8 cellular contexts compared by ENCODE assay signal in genomic region chr12:132614861-132615578, GRCh38. TPM values are rescaled to one million over a fixed set of nuclear protein-coding genes. Genes with fewer than 3 reads are reported as not detected.
DNase-seq lines count a peak whose midpoint lies in the region; ATAC-seq and TF ChIP-seq lines count a peak whose summit lies in the region.

No MANE protein-coding gene starts in this region.

- H3K4me2 ChIP-seq in parathyroid adenoma (ENCODE audit: low read length) = no peak overlapping the region

- H3K9ac ChIP-seq in parathyroid adenoma = no peak overlapping the region

- H3K4me3 ChIP-seq in parathyroid adenoma (ENCODE audit: low read depth, low read length) (no peak overlapping the region), upper lobe of left lung (no peak overlapping the region)

- peak; percentile 83 for DNase-seq in 8988T
- peak; percentile 92 for DNase-seq in NAMALWA (ENCODE audit: low spot score)
- DNase-seq in SK-N-DZ (ENCODE audit: low spot score) = peak; percentile 87
- peak; percentile 52 to 72 (median 68) for DNase-seq in activated naive CD4-positive, alpha-beta T cell (lab: John Stamatoyannopoulos, UW)
- DNase-seq in glomerular endothelial cell (ENCODE audit: extremely low read depth, low read depth, low spot score) = peak; percentile 62
- DNase-seq in upper lobe of left lung = peak in 1 of 2 donors; percentile 79

- TF ChIP-seq POLR2A in upper lobe of left lung (IDR thresholded peaks at IDR 0.05) = no peak

- H3K27me3 ChIP-seq in parathyroid adenoma (ENCODE audit: control insufficient read depth, insufficient read depth, low read length) (no peaks in the 10 kb centered on the region), upper lobe of left lung (peaks cover 0 to 35% (median 17%) of the 10 kb centered on the region in 4 donors)

- no peak overlapping the region for H2AFZ ChIP-seq in parathyroid adenoma

- no peaks in the 10 kb centered on the region for H3K79me2 ChIP-seq in parathyroid adenoma

- H3K27ac ChIP-seq in parathyroid adenoma = no peak overlapping the region
- H3K27ac ChIP-seq in upper lobe of left lung = no peak overlapping the region

- H3K9me3 ChIP-seq in parathyroid adenoma (ENCODE audit: control insufficient read depth, low read length) (no peaks in the 10 kb centered on the region), upper lobe of left lung (peaks cover 5 to 27% (median 16%) of the 10 kb centered on the region in 4 donors)

- TF ChIP-seq EP300 in upper lobe of left lung (IDR thresholded peaks at IDR 0.05) = no peak

- TF ChIP-seq CTCF in parathyroid adenoma (IDR thresholded peaks at IDR 0.05) (peak; percentile 89), upper lobe of left lung (IDR thresholded peaks at IDR 0.05) (peak; percentile 73 to 89 (median 80))

- peak; percentile 78 for ATAC-seq in GM18502 (IDR thresholded peaks at IDR 0.05; ENCODE audit: poor library complexity, unreplicated experiment)
- peak; percentile 73 to 89 for ATAC-seq in upper lobe of left lung (ENCODE audit: low FRiP score in 2 of 2)

- H3K4me1 ChIP-seq in parathyroid adenoma = no peaks in the 10 kb centered on the region
- H3K4me1 ChIP-seq in upper lobe of left lung = peaks cover 5 to 21% (median 15%) of the 10 kb centered on the region in 4 donors

- H3K36me3 ChIP-seq in parathyroid adenoma (ENCODE audit: control insufficient read depth, insufficient read depth, low read length) (no peaks in the 10 kb centered on the region), upper lobe of left lung (no peaks in the 10 kb centered on the region)

- 26 to 28% methylated on average over 13 to 18 of the region's 18 CpGs for WGBS in upper lobe of left lung, 2 donors

RNA-seq across cellular contexts. Expression of gene P2RX2, which starts 3.6 kb away (rescaled TPM):
- polyA plus RNA-seq in SK-N-DZ (2014; cell fraction: cytosol; rRNA removed) = 0.42 and 0.49 TPM in 2 replicates
- polyA plus RNA-seq in SK-N-DZ (2014; cell fraction: nucleus; rRNA removed) = 4.2 and 11.0 TPM in 2 replicates
- total RNA-seq in glomerular endothelial cell (not detected in 2 replicates), upper lobe of left lung (1 to 10 TPM in 2 of 6 donors, under 1 TPM in 2, not detected in 2; 0.27 to 4.4 (median 1.00) TPM)

RNA-seq across cellular contexts. Expression of gene LRCOL1, which starts 4.6 kb away (rescaled TPM):
- 0.54 TPM in 1 of 2 replicates, not detected in the other for polyA plus RNA-seq in SK-N-DZ (2014; cell fraction: cytosol; rRNA removed)
- polyA plus RNA-seq in SK-N-DZ (2014; cell fraction: nucleus; rRNA removed) = 3.6 and 4.5 TPM in 2 replicates
- total RNA-seq in glomerular endothelial cell (not detected in 2 replicates), upper lobe of left lung (1 to 10 TPM in 1 of 6 donors, under 1 TPM in 1, not detected in 4; 0.92 to 3.7 TPM)
